27 cellular contexts compared by ENCODE assay signal in the genomic region with DNA sequence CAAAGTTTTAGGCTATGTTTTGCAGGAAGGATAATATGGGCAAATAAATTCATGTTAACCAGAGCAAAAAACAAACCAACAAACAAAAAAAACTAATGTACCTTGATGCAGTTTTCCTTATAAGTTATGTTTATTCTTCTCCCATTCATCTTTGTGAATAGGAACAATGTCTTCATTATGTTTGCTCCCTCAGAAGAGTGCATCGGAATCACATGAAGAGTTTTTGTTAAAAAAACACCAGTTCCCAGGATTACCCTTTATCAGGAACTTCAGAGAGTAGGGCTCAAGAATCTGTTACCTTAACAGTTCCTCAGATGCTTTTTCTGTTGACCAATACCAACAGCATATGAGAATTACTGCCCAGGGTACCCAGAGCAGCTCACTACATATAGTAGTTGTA.
"Had no signal": no experiment of that assay in that cellular context is flagged by ENCODE, and none has a peak within 500 bp of the region (broad histone marks: within the 10 kb centered on the region; RNA-seq: fewer than 3 reads in every experiment).

No MANE protein-coding gene starts in this region.

- H3K27me3 ChIP-seq: MG63, SJSA1 had no signal

- FAIRE-seq: HepG2, RCC 7860 had no signal

- H3K4me2 ChIP-seq: SK-N-SH had no signal

- H3K4me3 ChIP-seq: MG63, SJSA1 had no signal

- H3K27ac ChIP-seq: SJSA1 had no signal

- DNase-seq: IMR-90, Karpas-422, KG1, MG63, NCI-H1092, NCI-H1105 treated with DMSO at 0.1 percent for 48 hours, NCI-H1417 treated with DMSO at 0.1 percent for 48 hours, NCI-H146, NCI-H1694 treated with DMSO at 0.1 percent for 48 hours, NCI-H1930, NCI-H2081, NCI-H2107, NCI-H2171, NCI-H345, NCI-H446 treated with DMSO at 0.1 percent for 48 hours, NCI-H510A treated with DMSO at 0.1 percent for 48 hours, NCI-H526, NCI-H748 treated with DMSO at 0.1 percent for 48 hours, Right ventricle myocardium superior, RPMI8226, SIG-M5, SK-N-SH, SW 1271, T-cell had no signal

- H3K4me1 ChIP-seq: SJSA1 had no signal

- H3K36me3 ChIP-seq: MG63, SJSA1 had no signal

- H3K9me3 ChIP-seq: MG63, SJSA1, SK-N-SH had no signal

- ATAC-seq: HepG2, T-cell had no signal
